8 cellular contexts compared by ENCODE assay signal in the genomic region with DNA sequence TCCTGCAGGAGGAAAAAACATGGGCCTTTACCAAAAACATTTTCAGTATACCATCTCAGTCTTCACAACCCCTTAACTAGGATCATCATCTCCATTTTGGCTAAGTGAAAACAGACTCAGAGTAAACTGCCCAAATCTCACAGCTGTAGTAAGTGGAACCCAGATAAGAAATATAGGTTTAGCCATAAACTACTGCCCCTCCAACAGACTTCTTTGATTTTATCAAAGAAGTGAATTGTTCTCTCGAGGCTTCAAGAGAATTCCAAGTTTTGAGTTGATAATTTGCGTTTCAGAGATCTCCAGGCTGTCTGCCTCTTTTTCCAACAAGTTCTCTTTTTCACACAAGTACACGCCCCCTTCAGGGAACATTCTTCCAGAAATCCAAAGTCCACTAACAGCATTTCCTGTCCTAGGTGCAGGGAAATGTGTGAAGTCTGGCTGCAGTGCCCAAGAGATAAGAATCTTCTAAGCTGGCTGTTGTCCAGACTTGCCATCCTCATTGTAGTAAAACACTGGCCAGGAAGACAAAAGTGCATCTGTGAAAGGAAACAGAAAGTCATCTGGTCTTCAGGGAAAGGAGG. TPM values are rescaled to one million over a fixed set of nuclear protein-coding genes. Genes with fewer than 3 reads are reported as not detected.
DNase-seq lines count a peak whose midpoint lies in the region; ATAC-seq and TF ChIP-seq lines count a peak whose summit lies in the region.

No MANE protein-coding gene starts in this region.

- H3K36me3 ChIP-seq in liver (ENCODE audit: control insufficient read depth in 4 of 4, insufficient read depth in 3 of 4, low read depth in 1 of 4, low read length in 3 of 4) = peaks cover 0 to 7% (median 4%) of the 10 kb centered on the region in 4 donors

- peak overlapping the region in 1 of 2 donors; percentile 2 for H3K27ac Mint-ChIP-seq in stimulated activated naive CD8-positive, alpha-beta T cell treated with anti-CD3 and anti-CD28 coated beads, Interleukin-15, amount 100 ng/mL, for 72 hours
- no peak overlapping the region for H3K27ac Mint-ChIP-seq in MCF 10A (ENCODE audit: low read depth, unreplicated experiment)

- no TSS peak for BruUV-seq in MCF 10A (replicated peaks; lab: Mats Ljungman, UMichigan)

- peak overlapping the region; percentile 67 to 73 for H3K27ac ChIP-seq in liver (ENCODE audit: low read depth in 1 of 2, low read length in 2 of 2)

- H3K27me3 ChIP-seq in liver (ENCODE audit: control insufficient read depth in 4 of 4, insufficient read depth in 4 of 4, low read length in 3 of 4) = no peaks in the 10 kb centered on the region

- intact Hi-C loops in MCF 10A (cut with micrococcal nuclease) = loop anchor here (1.0 to 2.0 kb wide), 4 partner anchors 29 to 152 kb away; no protein-coding TSS in a partner anchor

- no peak overlapping the region for H3K9ac ChIP-seq in liver (ENCODE audit: low read depth in 1 of 2, low read length in 2 of 2)

- peaks cover 34% of the 10 kb centered on the region for H3K36me3 Mint-ChIP-seq in MCF 10A (ENCODE audit: insufficient read depth, unreplicated experiment)

- no peaks in the 10 kb centered on the region for H3K27me3 Mint-ChIP-seq in stimulated activated naive CD8-positive, alpha-beta T cell treated with anti-CD3 and anti-CD28 coated beads, Interleukin-15, amount 100 ng/mL, for 72 hours
- H3K27me3 Mint-ChIP-seq in MCF 10A (ENCODE audit: insufficient read depth, unreplicated experiment) = no peaks in the 10 kb centered on the region

- WGBS in liver = 12% methylated on average over 3 of the region's 3 CpGs

- peaks cover 11% of the 10 kb centered on the region for H3K4me1 Mint-ChIP-seq in stimulated activated naive CD8-positive, alpha-beta T cell treated with anti-CD3 and anti-CD28 coated beads, Interleukin-15, amount 100 ng/mL, for 72 hours
- H3K4me1 Mint-ChIP-seq in MCF 10A (ENCODE audit: insufficient read depth, unreplicated experiment) = peaks cover 10% of the 10 kb centered on the region

- H3K4me1 ChIP-seq in liver (ENCODE audit: control insufficient read depth in 4 of 4, insufficient read depth in 4 of 4, low read length in 3 of 4) = peaks cover 10 to 45% (median 25%) of the 10 kb centered on the region in 4 donors

- TF ChIP-seq CTCF in MCF 10A (IDR thresholded peaks at IDR 0.05; ENCODE audit: unreplicated experiment) (no peak), liver (IDR thresholded peaks at IDR 0.05; ENCODE audit: low read depth, low read length, missing input control) (no peak)

- no peak for DNase-seq in stimulated activated naive CD8-positive, alpha-beta T cell treated with anti-CD3 and anti-CD28 coated beads, Interleukin-15, amount 100 ng/mL, for 72 hours
- DNase-seq in stimulated activated naive CD8-positive, alpha-beta T cell treated with anti-CD3 and anti-CD28 coated beads, Interleukin-15, Interleukin-2, amounts not matched to agents 100 U/mL and 50 U/mL, for 24 hours = no peak
- DNase-seq in MCF 10A (ENCODE audit: unreplicated experiment) = peak; percentile 47
- no peak for DNase-seq in NK-92 (lab: John Stamatoyannopoulos, UW; ENCODE audit: unreplicated experiment)
- no peak for DNase-seq in superior temporal gyrus (ENCODE audit: extremely low spot score)

- POLR2A ChIA-PET in MCF 10A (lab: Yijun Ruan, JAX) = interaction anchor here (0.6 to 5.9 kb wide), 17 partner anchors 10 to 197 kb away, joined by 3 to 63 read pairs (median 5); partner anchors contain the start of gene RNF19B

- H3K9me3 ChIP-seq in liver (ENCODE audit: control insufficient read depth in 4 of 4, low read length in 3 of 4) = no peaks in the 10 kb centered on the region

- peak; percentile 8 to 66 for TF ChIP-seq RAD21 in liver (IDR thresholded peaks at IDR 0.05)

- CTCF ChIA-PET in MCF 10A (lab: Yijun Ruan, JAX) = interaction anchor here (0.6 to 11.2 kb wide), 36 partner anchors 10 to 534 kb away, joined by 3 to 140 read pairs (median 4); partner anchors contain the start of gene AZIN2

- no peaks in the 10 kb centered on the region for H3K9me3 Mint-ChIP-seq in stimulated activated naive CD8-positive, alpha-beta T cell treated with anti-CD3 and anti-CD28 coated beads, Interleukin-15, amount 100 ng/mL, for 72 hours
- H3K9me3 Mint-ChIP-seq in MCF 10A (ENCODE audit: unreplicated experiment) = no peaks in the 10 kb centered on the region

- no peak overlapping the region for H3K4me3 Mint-ChIP-seq in stimulated activated naive CD8-positive, alpha-beta T cell treated with anti-CD3 and anti-CD28 coated beads, Interleukin-15, amount 100 ng/mL, for 72 hours
- H3K4me3 Mint-ChIP-seq in MCF 10A (ENCODE audit: unreplicated experiment) = peak overlapping the region; percentile 2

- peak; percentile 12 for ATAC-seq in stimulated activated naive CD8-positive, alpha-beta T cell treated with anti-CD3 and anti-CD28 coated beads, Interleukin-15, amount 100 ng/mL, for 72 hours
- ATAC-seq in stimulated activated naive CD8-positive, alpha-beta T cell treated with anti-CD3 and anti-CD28 coated beads, Interleukin-15, Interleukin-2, amounts not matched to agents 100 U/mL and 50 U/mL, for 24 hours = no peak
- ATAC-seq in GM21786 (IDR thresholded peaks at IDR 0.05; ENCODE audit: unreplicated experiment) (no peak), GM18520 (IDR thresholded peaks at IDR 0.05; ENCODE audit: unreplicated experiment) (no peak)

- H3K4me3 ChIP-seq in liver (ENCODE audit: low read depth in 1 of 3, low read length in 3 of 3) = no peak overlapping the region

TF ChIP-seq in liver, 16 proteins besides CTCF, POLR2A, EP300 and RAD21 (continues in another document):
- TF ChIP-seq REST (IDR thresholded peaks at IDR 0.05) (peak; percentile 62), RXRA (IDR thresholded peaks at IDR 0.05) (peak; percentile 85 to 92), HNF4A (conservative IDR thresholded peaks at IDR 0.05) (peak; percentile 97 to 98), TAF1 (conservative IDR thresholded peaks at IDR 0.05) (no peak), ZBTB33 (IDR thresholded peaks at IDR 0.05) (peak; percentile 89), NR2F2 (IDR thresholded peaks at IDR 0.05) (no peak), GABPA (IDR thresholded peaks at IDR 0.05 in 1 of 2, conservative IDR thresholded peaks at IDR 0.05 in 1 of 2) (peak; percentile 22 to 79), YY1 (IDR thresholded peaks at IDR 0.05) (peak; percentile 82), SP1 (IDR thresholded peaks at IDR 0.05) (peak; percentile 97), HNF4G (IDR thresholded peaks at IDR 0.05) (peak; percentile 96), FOXA1 (IDR thresholded peaks at IDR 0.05) (peak; percentile 68), JUND (IDR thresholded peaks at IDR 0.05) (peak; percentile 55 to 71), FOXA2 (IDR thresholded peaks at IDR 0.05) (peak; percentile 49)
- TF ChIP-seq, protein P1, sequence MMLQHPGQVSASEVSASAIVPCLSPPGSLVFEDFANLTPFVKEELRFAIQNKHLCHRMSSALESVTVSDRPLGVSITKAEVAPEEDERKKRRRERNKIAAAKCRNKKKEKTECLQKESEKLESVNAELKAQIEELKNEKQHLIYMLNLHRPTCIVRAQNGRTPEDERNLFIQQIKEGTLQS (IDR thresholded peaks at IDR 0.05) = peak; percentile 27
- TF ChIP-seq, protein P2, sequence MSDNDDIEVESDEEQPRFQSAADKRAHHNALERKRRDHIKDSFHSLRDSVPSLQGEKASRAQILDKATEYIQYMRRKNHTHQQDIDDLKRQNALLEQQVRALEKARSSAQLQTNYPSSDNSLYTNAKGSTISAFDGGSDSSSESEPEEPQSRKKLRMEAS (IDR thresholded peaks at IDR 0.05) = peak; percentile 94

RNA-seq across cellular contexts. Expression of gene RNF19B, which starts 30.8 kb away (rescaled TPM):
- total RNA-seq in MCF 10A (2022) = 38.0 and 41.3 TPM in 2 replicates
- 1 to 10 TPM; 5.6 to 8.3 TPM for total RNA-seq in liver
- polyA plus RNA-seq in liver = 1 to 10 TPM; 2.2 to 4.4 TPM

RNA-seq across cellular contexts. Expression of gene TMEM54, which starts 32.6 kb away (rescaled TPM):
- 6.2 and 12.1 TPM in 2 replicates for total RNA-seq in MCF 10A (2022)
- 1 to 10 TPM in 1 of 2 donors, under 1 TPM in 1; 0.92 to 1.4 TPM for total RNA-seq in liver
- polyA plus RNA-seq in liver = 10 to 100 TPM in 1 of 2 donors, 1 to 10 TPM in 1; 3.8 to 10.9 TPM

RNA-seq across cellular contexts. Expression of gene HPCA, which starts 47.5 kb away (rescaled TPM):
- not detected in 2 replicates for total RNA-seq in MCF 10A (2022)
- not detected for total RNA-seq in liver
- polyA plus RNA-seq in liver = not detected
